25 cellular contexts compared by ENCODE assay signal in genomic region chr1:97046765-97047411, GRCh38.
DNase-seq lines count a peak whose midpoint lies in the region; ATAC-seq, FAIRE-seq and TF ChIP-seq lines count a peak whose summit lies in the region.
"Had no signal": no experiment of that assay in that cellular context is flagged by ENCODE, and none has a peak within 500 bp of the region (broad histone marks: within the 10 kb centered on the region; RNA-seq: fewer than 3 reads in every experiment).

No MANE protein-coding gene starts in this region.

- H3K27me3 ChIP-seq in right atrium auricular region = no peaks in the 10 kb centered on the region
- no peaks in the 10 kb centered on the region for H3K27me3 ChIP-seq in GM12878 (replicated peaks in 1 of 2; ENCODE audit: control insufficient read depth in 2 of 2, insufficient read depth in 2 of 2, low read length in 1 of 2)
- H3K27me3 ChIP-seq in HepG2 (ENCODE audit: control insufficient read depth in 1 of 2, insufficient read depth in 2 of 2, low read length in 2 of 2) = no peaks in the 10 kb centered on the region
- H3K27me3 ChIP-seq in body of pancreas = no peaks in the 10 kb centered on the region
- H3K27me3 ChIP-seq: BE2C had no signal

- ATAC-seq in left ventricle myocardium superior = peak; percentile 47
- peak; percentile 75 for ATAC-seq in GM12878
- peak; percentile 42 for ATAC-seq in sciatic nerve
- ATAC-seq in HepG2 = no peak
- ATAC-seq in body of pancreas = no peak
- ATAC-seq: HCT116 had no signal

- SMC1A ChIA-PET in GM12878 (lab: Charles Lee; ENCODE audit: uncharacterized antibody, unreplicated experiment) = interaction anchor here (0.9 to 1.0 kb wide), 2 partner anchors 29 to 39 kb away, joined by 3 read pairs; no protein-coding TSS in a partner anchor

- 11% methylated on average over 5 of the region's 5 CpGs for WGBS in GM12878 (ENCODE audit: insufficient coverage, insufficient replicate concordance, low lambda C conversion rate, missing lambda C conversion rate)
- 3% methylated on average over 5 of the region's 5 CpGs for WGBS in HepG2 (ENCODE audit: low lambda C conversion rate)
- WGBS in body of pancreas, 2 donors = 60% methylated on average over 5 of the region's 5 CpGs

- TF ChIP-seq POLR2A in GM12878 (IDR thresholded peaks at IDR 0.05; ENCODE audit: low read depth, low read length) = no peak
- TF ChIP-seq POLR2A in HepG2 (IDR thresholded peaks at IDR 0.05; ENCODE audit: insufficient read depth in 1 of 2, low read depth in 2 of 2, low read length in 2 of 2) = no peak
- no peak for TF ChIP-seq POLR2A in body of pancreas (IDR thresholded peaks at IDR 0.05)

- no TSS peak for BruUV-seq in GM12878 (replicated peaks; lab: Mats Ljungman, UMichigan)
- no TSS peak for BruUV-seq in HepG2 (replicated peaks; lab: Mats Ljungman, UMichigan)

- DNase-seq in left ventricle myocardium superior = no peak
- DNase-seq in right atrium auricular region (ENCODE audit: low spot score) = no peak
- DNase-seq in GM12878 (ENCODE audit: low read depth, low spot score) = no peak
- peak; percentile 27 for DNase-seq in fibroblast of peridontal ligament (ENCODE audit: extremely low read depth)
- DNase-seq in sciatic nerve (ENCODE audit: low spot score) = no peak
- DNase-seq in HepG2 (ENCODE audit: low spot score) = no peak
- no peak for DNase-seq in body of pancreas
- DNase-seq in GM13976 (ENCODE audit: low spot score) = no peak
- DNase-seq: ACHN; BE2C; C1 segment of cervical spinal cord; CD4-positive, CD25-positive, alpha-beta regulatory T cell; CD8-positive, alpha-beta memory T cell; COR-L47; DMS 273 treated with DMSO at 0.1 percent for 48 hours; DMS53; DND-41; EL; GOT3; H7; HFFc6 had no signal

- H4K20me1 ChIP-seq in GM12878 (ENCODE audit: control insufficient read depth, insufficient read depth) = no peaks in the 10 kb centered on the region
- H4K20me1 ChIP-seq in HepG2 (ENCODE audit: insufficient read depth, low read length) = no peaks in the 10 kb centered on the region

- POLR2A ChIA-PET in GM12878 (lab: Charles Lee) (no interaction called here), HepG2 (lab: Yijun Ruan, JAX) (no interaction called here)

- H3K27ac ChIP-seq in right atrium auricular region = no peak overlapping the region
- H3K27ac ChIP-seq in GM12878 (ENCODE audit: control insufficient read depth, insufficient read depth) = no peak overlapping the region
- no peak overlapping the region for H3K27ac ChIP-seq in HepG2 (ENCODE audit: extremely low read length, insufficient read depth, low read length)
- H3K27ac ChIP-seq in body of pancreas = no peak overlapping the region
- H3K27ac ChIP-seq: HL-60 had no signal

- H3K79me2 ChIP-seq in GM12878 (ENCODE audit: control insufficient read depth, insufficient read depth, low read length) (no peaks in the 10 kb centered on the region), HepG2 (ENCODE audit: insufficient read depth, low read length) (no peaks in the 10 kb centered on the region)

- H3K9ac ChIP-seq in GM12878 (ENCODE audit: control insufficient read depth, insufficient read depth, low read length) = no peak overlapping the region
- H3K9ac ChIP-seq in HepG2 (ENCODE audit: insufficient read depth, low read depth, low read length) = no peak overlapping the region

- TF ChIP-seq CTCF in right atrium auricular region (IDR thresholded peaks at IDR 0.05) = no peak
- TF ChIP-seq CTCF in GM12878 (IDR thresholded peaks at IDR 0.05 in 2 of 3, conservative IDR thresholded peaks at IDR 0.05 in 1 of 3; ENCODE audit: control insufficient read depth in 2 of 3, extremely low read depth in 1 of 3, insufficient read depth in 1 of 3, low read depth in 3 of 3, low read length in 3 of 3) = no peak
- TF ChIP-seq CTCF in HepG2 (CRISPR knock-in tag; IDR thresholded peaks at IDR 0.05) = no peak
- no peak for TF ChIP-seq CTCF in body of pancreas (IDR thresholded peaks at IDR 0.05)
- no peak for TF ChIP-seq CTCF in GM13976 (IDR thresholded peaks at IDR 0.05; ENCODE audit: borderline replicate concordance, control extremely low read depth, extremely low read depth, insufficient read depth, missing control alignments)

- TF ChIP-seq RAD21 in GM12878 (IDR thresholded peaks at IDR 0.05; ENCODE audit: insufficient read depth, low read depth, low read length) = no peak
- no peak for TF ChIP-seq RAD21 in HepG2 (CRISPR knock-in tag; IDR thresholded peaks at IDR 0.05)

- CTCF ChIA-PET in GM12878 (lab: Yijun Ruan, JAX) = interaction anchor here (1.2 kb wide), 1 partner anchor 20 kb away, joined by 3 read pairs; no protein-coding TSS in a partner anchor
- CTCF ChIA-PET in HepG2 (lab: Yijun Ruan, JAX; ENCODE audit: low intra/inter-chr PET ratio, low total read pairs) = no interaction called here

- in situ Hi-C loops in GM12878 (cut with MboI) (no loop called here), HepG2 (cut with HindIII; ENCODE audit: extremely low pct_ligation_motif_present, low pct_unique_long_range_greater_than_20kb) (no loop called here), GM13976 (cut with MboI; ENCODE audit: low sequenced_read_pairs, unreplicated experiment) (no loop called here)

- H3K4me1 ChIP-seq in right atrium auricular region (no peaks in the 10 kb centered on the region), GM12878 (ENCODE audit: control insufficient read depth, insufficient read depth, low read length) (no peaks in the 10 kb centered on the region), HepG2 (ENCODE audit: insufficient read depth, low read length) (no peaks in the 10 kb centered on the region), body of pancreas (no peaks in the 10 kb centered on the region)

- H3K4me2 ChIP-seq in GM12878 (ENCODE audit: control insufficient read depth, insufficient read depth) = no peak overlapping the region
- no peak overlapping the region for H3K4me2 ChIP-seq in HepG2 (ENCODE audit: low read depth, low read length)

- no peaks in the 10 kb centered on the region for H3K36me3 ChIP-seq in right atrium auricular region
- no peaks in the 10 kb centered on the region for H3K36me3 ChIP-seq in GM12878 (ENCODE audit: control insufficient read depth in 2 of 2, insufficient read depth in 2 of 2, low read length in 1 of 2)
- H3K36me3 ChIP-seq in HepG2 (replicated peaks in 1 of 2; ENCODE audit: control insufficient read depth in 1 of 2, insufficient read depth in 2 of 2, low read length in 2 of 2) = no peaks in the 10 kb centered on the region
- H3K36me3 ChIP-seq in body of pancreas (replicated peaks in 1 of 2; ENCODE audit: insufficient read depth in 1 of 2, low read depth in 2 of 2) = no peaks in the 10 kb centered on the region
- H3K36me3 ChIP-seq: BE2C had no signal

- TF ChIP-seq EP300 in GM12878 (IDR thresholded peaks at IDR 0.05; ENCODE audit: borderline replicate concordance in 1 of 2, control insufficient read depth in 1 of 2, low read depth in 2 of 2, low read length in 2 of 2) (no peak), HepG2 (IDR thresholded peaks at IDR 0.05; ENCODE audit: low read depth in 2 of 2, low read length in 2 of 2) (no peak), HepG2 (CRISPR knock-in tag; IDR thresholded peaks at IDR 0.05; ENCODE audit: borderline replicate concordance) (no peak)

- H2AFZ ChIP-seq in GM12878 (ENCODE audit: control insufficient read depth, low read depth, low read length) = no peak overlapping the region
- no peak overlapping the region for H2AFZ ChIP-seq in HepG2 (ENCODE audit: low read length)

- intact Hi-C loops in left ventricle myocardium superior (cut with micrococcal nuclease) (no loop called here), GM12878 (cut with micrococcal nuclease; ENCODE audit: unreplicated experiment) (no loop called here), sciatic nerve (cut with DNase I) (no loop called here), HepG2 (cut with micrococcal nuclease; ENCODE audit: unreplicated experiment) (no loop called here), body of pancreas (cut with DNase I) (no loop called here)

- H3K9me3 ChIP-seq in right atrium auricular region (no peaks in the 10 kb centered on the region), GM12878 (replicated peaks; ENCODE audit: control insufficient read depth, insufficient read depth, low read length) (no peaks in the 10 kb centered on the region), HepG2 (ENCODE audit: low read length) (peaks cover 21% of the 10 kb centered on the region; the same call in 1 of the 2 replicates), body of pancreas (no peaks in the 10 kb centered on the region)
- H3K9me3 ChIP-seq: BE2C had no signal

- H3K4me3 ChIP-seq in right atrium auricular region = no peak overlapping the region
- no peak overlapping the region for H3K4me3 ChIP-seq in GM12878
- H3K4me3 ChIP-seq in HepG2 (replicated peaks in 1 of 3; ENCODE audit: insufficient read depth in 1 of 3, low read depth in 2 of 3, low read length in 3 of 3) = no peak overlapping the region
- no peak overlapping the region for H3K4me3 ChIP-seq in body of pancreas

- FAIRE-seq in GM12878 (lab: Jason Lieb, UNC) (no peak), HepG2 (lab: Jason Lieb, UNC) (no peak)
- FAIRE-seq: A204.1, GM12892 had no signal

- RAD21 ChIA-PET in GM12878 (lab: Charles Lee; ENCODE audit: unreplicated experiment) = no interaction called here

TF ChIP-seq in GM12878, 131 proteins besides CTCF, POLR2A, EP300 and RAD21 (continues in another document):
- TF ChIP-seq TCF12 (IDR thresholded peaks at IDR 0.05; ENCODE audit: low read depth, low read length) (no peak), RBBP5 (conservative IDR thresholded peaks at IDR 0.05) (no peak), ZNF622 (IDR thresholded peaks at IDR 0.05) (no peak)

TF ChIP-seq in HepG2, 621 proteins besides CTCF, POLR2A, EP300 and RAD21:
- TF ChIP-seq CC2D1A (CRISPR knock-in tag; IDR thresholded peaks at IDR 0.05) = no peak

Comparison
In these comparisons a context has a peak if more than half of its experiments do, and no peak if none do; other contexts are left out.
1. ATAC-seq: peak in left ventricle myocardium superior (single experiment), GM12878 (single experiment) and sciatic nerve (single experiment); none in HepG2 (single experiment) and body of pancreas (single experiment).